8 cellular contexts compared by ENCODE assay signal in the genomic region with DNA sequence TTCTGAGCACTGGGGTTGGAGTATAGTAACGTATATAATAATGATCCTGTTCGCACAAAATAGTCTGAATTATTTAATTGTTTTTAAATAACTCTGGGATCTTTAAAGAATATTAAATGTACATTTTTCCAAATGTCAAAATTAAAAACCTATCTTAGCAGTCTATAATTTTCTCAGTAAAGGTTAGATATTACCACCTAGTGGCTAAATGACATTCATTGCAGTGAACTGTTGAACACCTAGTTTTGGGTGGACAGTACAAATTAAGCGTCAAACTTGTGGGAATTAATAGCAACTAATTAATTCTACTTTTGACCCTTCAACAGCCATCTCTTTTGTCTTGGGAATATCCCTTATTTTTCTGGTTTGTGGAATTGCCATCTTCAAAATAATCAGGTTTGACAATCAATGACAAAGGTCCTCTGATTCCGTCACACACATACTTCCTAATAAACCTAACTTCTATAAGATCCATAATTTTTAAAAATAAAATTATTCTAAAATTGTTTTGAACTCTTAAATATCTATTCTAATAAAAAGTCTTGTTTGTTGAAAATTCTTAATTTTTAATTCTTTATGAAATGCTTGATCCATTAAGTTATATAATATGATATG.
DNase-seq lines count a peak whose midpoint lies in the region; ATAC-seq and TF ChIP-seq lines count a peak whose summit lies in the region.
"Had no signal": no experiment of that assay in that cellular context is flagged by ENCODE, and none has a peak within 500 bp of the region (broad histone marks: within the 10 kb centered on the region; RNA-seq: fewer than 3 reads in every experiment).

No MANE protein-coding gene starts in this region.

- intact Hi-C loops in psoas muscle (cut with DNase I): loop anchor here (5.0 to 10.0 kb wide), 2 partner anchors 106 to 1044 kb away; no protein-coding TSS in a partner anchor

- H3K4me1 ChIP-seq in endodermal cell (ENCODE audit: control insufficient read depth, insufficient read depth, low read length): peaks cover 14% of the 10 kb centered on the region
- no peaks in the 10 kb centered on the region for H3K4me1 ChIP-seq in psoas muscle

- no peaks in the 10 kb centered on the region for H3K9me3 Mint-ChIP-seq in endodermal cell
- H3K9me3 Mint-ChIP-seq: activated naive CD8-positive, alpha-beta T cell treated with anti-CD3 and anti-CD28 coated beads, Interleukin-2, amount 50 U/mL, for 24 hours had no signal

- no peak overlapping the region for H3K27ac Mint-ChIP-seq in endodermal cell
- H3K27ac Mint-ChIP-seq: activated naive CD8-positive, alpha-beta T cell treated with anti-CD3 and anti-CD28 coated beads, Interleukin-2, amount 50 U/mL, for 24 hours had no signal

- DNase-seq in NCI-H2171 (lab: John Stamatoyannopoulos, UW) (peak; percentile 20), endodermal cell (no peak), psoas muscle (no peak), HK-2 (ENCODE audit: unreplicated experiment) (no peak), NCI-H774 (lab: John Stamatoyannopoulos, UW) (no peak)
- DNase-seq: activated naive CD8-positive, alpha-beta T cell treated with anti-CD3 and anti-CD28 coated beads, Interleukin-2, amount 50 U/mL, for 24 hours had no signal

- H3K9ac ChIP-seq in endodermal cell (ENCODE audit: extremely low read depth, low read length, poor library complexity, severe bottlenecking): no peak overlapping the region

- H3K4me3 ChIP-seq in GM12875 (ENCODE audit: low read depth, low read length) (no peak overlapping the region), endodermal cell (ENCODE audit: low read length) (no peak overlapping the region), psoas muscle (no peak overlapping the region)

- H3K4me3 Mint-ChIP-seq in endodermal cell: no peak overlapping the region
- H3K4me3 Mint-ChIP-seq: activated naive CD8-positive, alpha-beta T cell treated with anti-CD3 and anti-CD28 coated beads, Interleukin-2, amount 50 U/mL, for 24 hours had no signal

- H3K36me3 ChIP-seq in endodermal cell (ENCODE audit: control insufficient read depth, insufficient read depth, low read length): no peaks in the 10 kb centered on the region
- H3K36me3 ChIP-seq in psoas muscle (ENCODE audit: insufficient read depth in 1 of 2, low read depth in 1 of 2): no peaks in the 10 kb centered on the region

- no peak for ATAC-seq in psoas muscle
- no peak for ATAC-seq in HG02798 (IDR thresholded peaks at IDR 0.05; ENCODE audit: poor library complexity, unreplicated experiment)
- ATAC-seq: activated naive CD8-positive, alpha-beta T cell treated with anti-CD3 and anti-CD28 coated beads, Interleukin-2, amount 50 U/mL, for 24 hours had no signal

- TF ChIP-seq CTCF in GM12875 (IDR thresholded peaks at IDR 0.05; ENCODE audit: borderline replicate concordance, insufficient read depth, low read depth, low read length): 0 out of 2 replicates have a peak, but pooled peaks have one; percentile 6
- TF ChIP-seq CTCF in endodermal cell (conservative IDR thresholded peaks at IDR 0.05): peak; percentile 80
- peak; percentile 28 for TF ChIP-seq CTCF in psoas muscle (IDR thresholded peaks at IDR 0.05)

- H3K9me3 ChIP-seq in endodermal cell (ENCODE audit: control insufficient read depth, low read length): no peaks in the 10 kb centered on the region
- H3K9me3 ChIP-seq in psoas muscle: no peaks in the 10 kb centered on the region

- H3K27ac ChIP-seq in endodermal cell (ENCODE audit: low read depth, low read length) (no peak overlapping the region), psoas muscle (no peak overlapping the region)

- no peaks in the 10 kb centered on the region for H3K36me3 Mint-ChIP-seq in endodermal cell (ENCODE audit: low read depth)

- H3K27me3 Mint-ChIP-seq in endodermal cell (ENCODE audit: insufficient read depth): no peaks in the 10 kb centered on the region

- H3K27me3 ChIP-seq in endodermal cell (ENCODE audit: control insufficient read depth, insufficient read depth, low read length, poor library complexity, severe bottlenecking): no peaks in the 10 kb centered on the region
- H3K27me3 ChIP-seq in psoas muscle (ENCODE audit: insufficient read depth in 3 of 3, low read length in 2 of 3): no peaks in the 10 kb centered on the region

- H3K4me1 Mint-ChIP-seq in endodermal cell: peaks cover 23% of the 10 kb centered on the region
- H3K4me1 Mint-ChIP-seq: activated naive CD8-positive, alpha-beta T cell treated with anti-CD3 and anti-CD28 coated beads, Interleukin-2, amount 50 U/mL, for 24 hours had no signal

- 79 to 83% methylated on average over 1 to 2 of the region's 4 CpGs for WGBS in endodermal cell (ENCODE audit: insufficient coverage in 1 of 2, insufficient read length in 1 of 2), 2 experiments
- 77 to 83% (median 82%) methylated on average over 4 of the region's 4 CpGs for WGBS in psoas muscle, 3 donors

Comparison
In these comparisons a context has a peak if more than half of its experiments do, and no peak if none do; other contexts are left out.
1. CTCF ChIP-seq: peak in every context shown above with its lines; median percentile 80 in endodermal cell; 28 in psoas muscle; 6 in GM12875.